ENCODE assay signal across 2 cellular contexts in genomic region chr14:51847489-51847796, GRCh38.
TF ChIP-seq lines count a peak whose summit lies in the region.

No MANE protein-coding gene starts in this region.

TF ChIP-seq in HepG2, 621 proteins besides CTCF, POLR2A, EP300 and RAD21:
- TF ChIP-seq ZNF260 (CRISPR knock-in tag; IDR thresholded peaks at IDR 0.05; ENCODE audit: borderline replicate concordance, low read depth) = no peak
- no peak for TF ChIP-seq RXRB (CRISPR knock-in tag; IDR thresholded peaks at IDR 0.05; ENCODE audit: borderline replicate concordance)
- TF ChIP-seq SALL2 (CRISPR knock-in tag; IDR thresholded peaks at IDR 0.05) = no peak
- TF ChIP-seq ZNF431 (CRISPR knock-in tag; IDR thresholded peaks at IDR 0.05; ENCODE audit: borderline replicate concordance, low read depth) = no peak
- no peak for TF ChIP-seq SIN3B (IDR thresholded peaks at IDR 0.05; ENCODE audit: low read length)
TF ChIP-seq in HepG2: peak in this region for 0.

TF ChIP-seq in SK-N-SH, 30 proteins besides CTCF, POLR2A, EP300 and RAD21:
- no peak for TF ChIP-seq MAX (IDR thresholded peaks at IDR 0.05; ENCODE audit: low read depth)
- no peak for TF ChIP-seq RCOR1 (IDR thresholded peaks at IDR 0.05; ENCODE audit: low read length)
- TF ChIP-seq REST (IDR thresholded peaks at IDR 0.05; ENCODE audit: low read depth, low read length) = no peak
- TF ChIP-seq ZBTB33 (IDR thresholded peaks at IDR 0.05; ENCODE audit: borderline replicate concordance, low read depth) = no peak
- TF ChIP-seq, protein P1, sequence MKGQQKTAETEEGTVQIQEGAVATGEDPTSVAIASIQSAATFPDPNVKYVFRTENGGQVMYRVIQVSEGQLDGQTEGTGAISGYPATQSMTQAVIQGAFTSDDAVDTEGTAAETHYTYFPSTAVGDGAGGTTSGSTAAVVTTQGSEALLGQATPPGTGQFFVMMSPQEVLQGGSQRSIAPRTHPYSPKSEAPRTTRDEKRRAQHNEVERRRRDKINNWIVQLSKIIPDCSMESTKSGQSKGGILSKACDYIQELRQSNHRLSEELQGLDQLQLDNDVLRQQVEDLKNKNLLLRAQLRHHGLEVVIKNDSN (IDR thresholded peaks at IDR 0.05; ENCODE audit: borderline replicate concordance, low read depth) = no peak
- no peak for TF ChIP-seq NRF1 (IDR thresholded peaks at IDR 0.05; ENCODE audit: low read depth, low read length)
- no peak for TF ChIP-seq GABPA (IDR thresholded peaks at IDR 0.05; ENCODE audit: low read depth)
- no peak for TF ChIP-seq TCF12 (IDR thresholded peaks at IDR 0.05)
- TF ChIP-seq YY1 (IDR thresholded peaks at IDR 0.05; ENCODE audit: low read depth) = no peak
- no peak for TF ChIP-seq ELF1 (IDR thresholded peaks at IDR 0.05)
TF ChIP-seq in SK-N-SH: peak in this region for 0.
